ENCODE assay signal across 12 cellular contexts in the genomic region with DNA sequence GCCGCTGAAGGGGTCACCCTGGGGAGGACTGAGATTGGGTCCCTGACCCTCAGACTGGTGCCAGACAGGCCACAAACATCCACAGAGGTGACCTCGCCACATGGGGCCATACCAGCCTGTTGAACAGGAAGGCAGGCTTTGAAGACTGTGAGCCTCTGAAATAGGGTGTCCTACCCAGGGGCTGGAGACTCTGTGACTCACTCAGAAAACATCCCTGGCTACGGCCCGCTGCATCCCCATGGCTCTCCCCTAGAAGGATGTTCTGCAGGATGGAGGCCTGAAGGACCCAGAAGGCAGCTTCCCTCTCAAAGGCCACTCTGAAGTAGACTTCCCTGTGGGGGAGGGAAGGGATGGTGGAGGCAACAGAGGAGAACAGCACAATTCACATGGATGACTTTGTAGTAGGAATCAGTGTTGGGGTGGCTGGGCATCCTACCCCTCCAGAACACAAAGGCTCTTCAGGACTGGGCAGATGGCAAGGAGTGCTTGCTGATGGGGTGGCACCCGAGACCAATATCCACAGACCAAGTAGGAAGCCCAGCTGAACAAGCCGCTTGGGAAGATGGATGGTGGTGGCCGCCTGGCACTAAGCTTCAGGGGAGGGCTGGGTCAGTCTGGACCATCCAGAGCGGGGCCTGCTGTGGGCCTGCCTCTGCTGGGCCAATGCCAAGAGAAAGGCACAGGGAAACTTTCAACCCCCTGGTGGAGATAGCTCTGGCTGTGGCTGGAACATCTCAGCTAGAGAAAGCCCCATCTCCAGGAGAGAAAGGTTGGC. TPM values are rescaled to one million over a fixed set of nuclear protein-coding genes. Genes with fewer than 3 reads are reported as not detected.
DNase-seq lines count a peak whose midpoint lies in the region; ATAC-seq and TF ChIP-seq lines count a peak whose summit lies in the region.
"Had no signal": no experiment of that assay in that cellular context is flagged by ENCODE, and none has a peak within 500 bp of the region (broad histone marks: within the 10 kb centered on the region; RNA-seq: fewer than 3 reads in every experiment).

No MANE protein-coding gene starts in this region.

- DNase-seq in AG10803 (ENCODE audit: low read depth) (peak; percentile 64), HS-27A (ENCODE audit: low read depth) (peak; percentile 77), astrocyte of the spinal cord (ENCODE audit: low read depth, low spot score) (peak; percentile 76), midbrain (lab: John Stamatoyannopoulos, UW) (no peak), MM.1S (no peak)
- DNase-seq: CD4-positive, alpha-beta memory T cell; endodermal cell; stimulated activated CD8-positive, alpha-beta memory T cell treated with anti-CD3 and anti-CD28 coated beads, Interleukin-4, amount 100 ng/mL, for 48 hours had no signal

- H3K27ac ChIP-seq in mesodermal cell (ENCODE audit: low read depth, low read length, severe bottlenecking) (peak overlapping the region; percentile 62), MM.1S (ENCODE audit: low read length) (no peak overlapping the region)
- H3K27ac ChIP-seq: KMS-11 had no signal

- H3K4me3 ChIP-seq in AG10803 (ENCODE audit: low read length), result no peak overlapping the region
- no peak overlapping the region for H3K4me3 ChIP-seq in astrocyte of the spinal cord (ENCODE audit: low read depth, low read length)
- H3K4me3 ChIP-seq in mesodermal cell (ENCODE audit: extremely low read depth, insufficient read depth, low read length, poor library complexity, severe bottlenecking), result no peak overlapping the region
- no peak overlapping the region for H3K4me3 ChIP-seq in MM.1S (ENCODE audit: low read length)

- 87 to 94% methylated on average over 6 to 7 of the region's 8 CpGs for WGBS in mesodermal cell (ENCODE audit: insufficient coverage in 2 of 2), 2 experiments

- H2AFZ ChIP-seq in MM.1S (ENCODE audit: low read length), result no peak overlapping the region

- in situ Hi-C loops in astrocyte of the spinal cord (cut with HindIII; ENCODE audit: low sequenced_read_pairs), result loop anchor here (5.0 kb wide), 1 partner anchor 47 kb away; no protein-coding TSS in a partner anchor

- TF ChIP-seq CTCF in AG10803 (conservative IDR thresholded peaks at IDR 0.05; ENCODE audit: low read length) (0 out of 2 replicates have a peak, but pooled peaks have one; percentile 0), astrocyte of the spinal cord (IDR thresholded peaks at IDR 0.05; ENCODE audit: low read depth, low read length) (peak; percentile 5), MM.1S (IDR thresholded peaks at IDR 0.05; ENCODE audit: low read length) (no peak)

- H3K9ac ChIP-seq in MM.1S (ENCODE audit: low read length), result no peak overlapping the region
- H3K9ac ChIP-seq: KMS-11 had no signal

- no peak overlapping the region for H3K4me2 ChIP-seq in MM.1S (ENCODE audit: low read depth, low read length)
- H3K4me2 ChIP-seq: KMS-11 had no signal

- no peak for ATAC-seq in HG02870 (IDR thresholded peaks at IDR 0.05; ENCODE audit: unreplicated experiment)
- no peak for ATAC-seq in GM18909 (IDR thresholded peaks at IDR 0.05; ENCODE audit: poor library complexity, unreplicated experiment)

- no peaks in the 10 kb centered on the region for H3K9me2 ChIP-seq in MM.1S (replicated peaks; ENCODE audit: insufficient read depth, low read length)

- H3K4me1 ChIP-seq in mesodermal cell (ENCODE audit: control insufficient read depth, insufficient read depth, low read length, poor library complexity, severe bottlenecking), result peaks cover 48% of the 10 kb centered on the region
- no peaks in the 10 kb centered on the region for H3K4me1 ChIP-seq in MM.1S (ENCODE audit: low read length)

- H3K27me3 ChIP-seq in MM.1S (replicated peaks; ENCODE audit: insufficient read depth, low read length), result no peaks in the 10 kb centered on the region

- H3K79me2 ChIP-seq in MM.1S (ENCODE audit: low read length), result no peaks in the 10 kb centered on the region

- no peaks in the 10 kb centered on the region for H4K20me1 ChIP-seq in MM.1S (ENCODE audit: insufficient read depth, low read length)

- no peaks in the 10 kb centered on the region for H3F3A ChIP-seq in MM.1S (ENCODE audit: insufficient read depth, low read length)

- H3K36me3 ChIP-seq in mesodermal cell (ENCODE audit: control insufficient read depth, insufficient read depth, low read length) (peaks cover 28% of the 10 kb centered on the region), MM.1S (replicated peaks; ENCODE audit: insufficient read depth, low read length) (no peaks in the 10 kb centered on the region)

- H3K9me3 ChIP-seq in mesodermal cell (ENCODE audit: control insufficient read depth, low read length) (no peaks in the 10 kb centered on the region), MM.1S (replicated peaks; ENCODE audit: insufficient read depth, low read length) (no peaks in the 10 kb centered on the region)

RNA-seq across cellular contexts. Expression of a gene that starts 37.6 kb away (rescaled TPM):
- 23.1 TPM for polyA plus RNA-seq in mesodermal cell (2013, experiment 1 of 2)
- polyA plus RNA-seq in mesodermal cell (2013, experiment 2 of 2), result 19.8 TPM

Comparison
In these comparisons a context has a peak if more than half of its experiments do, and no peak if none do; other contexts are left out.
1. DNase-seq: peak in AG10803 (single experiment), HS-27A (single experiment) and astrocyte of the spinal cord (single experiment); none in midbrain (single experiment) and MM.1S (single experiment).